Comparison of ENCODE assay signal across 26 cellular contexts in genomic region chr6:18031189-18031588, GRCh38.
"Had no signal": no experiment of that assay in that cellular context is flagged by ENCODE, and none has a peak within 500 bp of the region (broad histone marks: within the 10 kb centered on the region; RNA-seq: fewer than 3 reads in every experiment).

No MANE protein-coding gene starts in this region.

- H3K27ac ChIP-seq: colonic mucosa, coronary artery, dorsolateral prefrontal cortex, epithelial cell of prostate, esophagus muscularis mucosa, esophagus squamous epithelium, foreskin keratinocyte, gastrocnemius medialis, gastroesophageal sphincter, heart left ventricle, heart right ventricle, hepatocyte had no signal

- H3K4me2 ChIP-seq: hepatocyte had no signal

- FAIRE-seq: endometrium, frontal cortex had no signal

- ATAC-seq: effector memory CD8-positive, alpha-beta T cell; esophagus mucosa; foreskin keratinocyte; gastrocnemius medialis; gastroesophageal sphincter; heart left ventricle; heart right ventricle had no signal

- DNase-seq: colonic mucosa; cortex of kidney; dermis blood vessel endothelial cell; dorsolateral prefrontal cortex; effector CD4-positive, alpha-beta T cell; effector CD8-positive, alpha-beta T cell; effector memory CD4-positive, alpha-beta T cell; effector memory CD8-positive, alpha-beta T cell; endodermal cell; erythroblast; esophagus squamous epithelium; foreskin fibroblast; foreskin keratinocyte; foreskin melanocyte; gastrocnemius medialis; glutamatergic neuron; heart left ventricle; heart right ventricle had no signal

- H3K9me3 ChIP-seq: colonic mucosa, esophagus muscularis mucosa, esophagus squamous epithelium, gastrocnemius medialis, gastroesophageal sphincter, heart left ventricle, heart right ventricle had no signal

- H3K36me3 ChIP-seq: colonic mucosa, esophagus muscularis mucosa, esophagus squamous epithelium, gastrocnemius medialis, gastroesophageal sphincter, heart left ventricle, heart right ventricle had no signal

- H3K27me3 ChIP-seq: colonic mucosa, dorsolateral prefrontal cortex, esophagus muscularis mucosa, esophagus squamous epithelium, foreskin keratinocyte, gastrocnemius medialis, gastroesophageal sphincter, heart left ventricle, heart right ventricle, hepatocyte had no signal

- H3K79me2 ChIP-seq: hepatocyte had no signal

- H3K4me1 ChIP-seq: colonic mucosa, gastrocnemius medialis, gastroesophageal sphincter, heart left ventricle, heart right ventricle had no signal

- H3K4me3 ChIP-seq: colonic mucosa, coronary artery, dorsolateral prefrontal cortex, esophagus muscularis mucosa, esophagus squamous epithelium, gastrocnemius medialis, gastroesophageal sphincter, heart left ventricle, heart right ventricle, hepatocyte had no signal

- H2AFZ ChIP-seq: hepatocyte had no signal
